In the genomic region with DNA sequence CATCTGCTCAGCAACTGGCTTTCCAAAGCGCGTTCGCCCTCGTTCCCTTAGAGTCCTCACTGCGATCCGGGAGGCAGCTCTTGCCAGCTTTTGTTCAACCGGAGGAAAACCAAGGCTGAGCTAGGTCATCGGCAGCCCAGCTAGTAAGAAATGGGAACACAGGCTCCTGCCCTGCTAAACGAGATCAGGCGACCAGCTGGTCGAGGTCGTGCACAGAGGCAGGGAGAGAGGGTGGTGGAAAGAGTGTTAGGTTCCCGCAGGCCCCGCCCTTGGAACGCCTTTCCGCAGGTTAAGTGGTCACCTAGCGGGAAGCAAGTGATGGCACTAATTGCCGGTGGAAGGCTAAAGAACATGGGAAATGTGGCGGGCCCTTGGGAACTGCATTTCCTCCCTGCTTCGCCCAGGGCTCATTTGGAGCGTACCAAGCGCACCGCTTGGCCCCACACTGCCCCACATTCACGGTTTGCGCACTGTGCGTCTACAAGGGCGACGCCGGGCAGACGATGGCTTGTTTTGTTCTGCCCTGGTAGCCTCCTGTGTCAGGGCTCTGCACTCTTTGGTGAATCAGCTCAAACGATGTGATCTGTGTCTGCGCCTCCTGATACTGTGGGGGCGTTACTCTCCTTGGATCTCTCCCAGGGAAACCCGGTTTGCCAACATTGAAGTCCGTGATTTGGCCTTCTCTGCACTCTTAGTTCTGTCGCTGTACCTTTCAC, we compare ENCODE assay signal across 17 cellular contexts. TPM values are rescaled to one million over a fixed set of nuclear protein-coding genes. Genes with fewer than 3 reads are reported as not detected.
DNase-seq lines count a peak whose midpoint lies in the region; ATAC-seq, FAIRE-seq and TF ChIP-seq lines count a peak whose summit lies in the region.
"Had no signal": no experiment of that assay in that cellular context is flagged by ENCODE, and none has a peak within 500 bp of the region (broad histone marks: within the 10 kb centered on the region; RNA-seq: fewer than 3 reads in every experiment).

No MANE protein-coding gene starts in this region.

- H3K9me2 ChIP-seq in GM23338 (ENCODE audit: insufficient read depth), result no peaks in the 10 kb centered on the region

- H3K4me3 ChIP-seq in GM23338 (peak overlapping the region; percentile 47), astrocyte (ENCODE audit: insufficient read depth, low read depth, low read length) (peak overlapping the region; percentile 25), foreskin fibroblast (ENCODE audit: low read depth in 1 of 2, low read length in 2 of 2) (peak overlapping the region; percentile 12 to 22), neural progenitor cell (peak overlapping the region; percentile 18)
- H3K4me3 ChIP-seq: cardiac muscle cell had no signal

- H3K9me3 ChIP-seq in astrocyte (ENCODE audit: insufficient read depth, low read depth, low read length), result no peaks in the 10 kb centered on the region
- H3K9me3 ChIP-seq in neural progenitor cell (ENCODE audit: low read depth), result no peaks in the 10 kb centered on the region
- H3K9me3 ChIP-seq: BE2C had no signal

- H3K27ac ChIP-seq in GM23338 (ENCODE audit: low read depth) (no peak overlapping the region), astrocyte (ENCODE audit: low read depth, low read length) (no peak overlapping the region), neural progenitor cell (no peak overlapping the region)
- H3K27ac ChIP-seq: cardiac muscle cell had no signal

- DNase-seq in GM23338 (ENCODE audit: low spot score) (peak; percentile 89), astrocyte (ENCODE audit: low read depth) (no peak), foreskin fibroblast (peak in 1 of 2 donors; percentile 78), neural progenitor cell (ENCODE audit: low spot score) (peak; percentile 63), D721Med (ENCODE audit: insufficient read length, low spot score) (no peak), hepatic stellate cell (ENCODE audit: low spot score) (no peak), NCI-H1694 (lab: John Stamatoyannopoulos, UW) (no peak)
- no peak for DNase-seq in activated CD4-positive, CD25-positive, alpha-beta regulatory T cell (lab: John Stamatoyannopoulos, UW)
- DNase-seq: activated B cell treated with CpG ODN at 0.5 μM for 24 hours; activated naive CD4-positive, alpha-beta T cell treated with anti-CD3 and anti-CD28 coated beads for 36 hours; BE2C; NCI-H187 treated with DMSO at 0.1 percent for 48 hours; NCI-H510A treated with DMSO at 0.1 percent for 48 hours; occipital lobe; SW 1271 had no signal

- TF ChIP-seq CTCF in GM23338 (conservative IDR thresholded peaks at IDR 0.05; ENCODE audit: low read depth in 2 of 2) (no peak), astrocyte (IDR thresholded peaks at IDR 0.05; ENCODE audit: insufficient read depth, low read depth, low read length) (no peak), foreskin fibroblast (IDR thresholded peaks at IDR 0.05; ENCODE audit: low read depth, low read length) (no peak), neural progenitor cell (IDR thresholded peaks at IDR 0.05) (no peak), D721Med (IDR thresholded peaks at IDR 0.05; ENCODE audit: insufficient read depth, missing control alignments) (no peak)

- H3K4me3 Mint-ChIP-seq in GM23338, result peak overlapping the region; percentile 56
- no peak overlapping the region for H3K4me3 Mint-ChIP-seq in astrocyte (ENCODE audit: unreplicated experiment)
- H3K4me3 Mint-ChIP-seq in neural progenitor cell, result no peak overlapping the region
- H3K4me3 Mint-ChIP-seq: activated B cell treated with CpG ODN at 0.5 μM for 24 hours; activated naive CD4-positive, alpha-beta T cell treated with anti-CD3 and anti-CD28 coated beads for 36 hours; memory B cell had no signal

- no peak overlapping the region for H3K27ac Mint-ChIP-seq in GM23338
- H3K27ac Mint-ChIP-seq in astrocyte (ENCODE audit: unreplicated experiment), result no peak overlapping the region
- no peak overlapping the region for H3K27ac Mint-ChIP-seq in neural progenitor cell
- H3K27ac Mint-ChIP-seq: activated B cell treated with CpG ODN at 0.5 μM for 24 hours; activated naive CD4-positive, alpha-beta T cell treated with anti-CD3 and anti-CD28 coated beads for 36 hours had no signal

- H3K27me3 ChIP-seq in GM23338 (ENCODE audit: insufficient read depth) (peaks cover 100% of the 10 kb centered on the region), astrocyte (ENCODE audit: insufficient read depth, low read length) (peaks cover 59% of the 10 kb centered on the region), neural progenitor cell (peaks cover 100% of the 10 kb centered on the region)

- H3F3A ChIP-seq in GM23338 (replicated peaks; ENCODE audit: low read depth), result peaks cover 14% of the 10 kb centered on the region
- H3F3A ChIP-seq in neural progenitor cell (ENCODE audit: low read depth), result peaks cover 11% of the 10 kb centered on the region

- H3K4me2 ChIP-seq in GM23338, result peak overlapping the region; percentile 78
- peak overlapping the region; percentile 53 for H3K4me2 ChIP-seq in astrocyte (ENCODE audit: low read length)
- H3K4me2 ChIP-seq in neural progenitor cell, result peak overlapping the region; percentile 5

- H3K9me3 Mint-ChIP-seq in GM23338, result no peaks in the 10 kb centered on the region; the same call in 1 of the 3 replicates
- peaks cover 12% of the 10 kb centered on the region for H3K9me3 Mint-ChIP-seq in astrocyte (ENCODE audit: unreplicated experiment)
- H3K9me3 Mint-ChIP-seq in neural progenitor cell, result peaks cover 4% of the 10 kb centered on the region
- H3K9me3 Mint-ChIP-seq: activated B cell treated with CpG ODN at 0.5 μM for 24 hours; activated naive CD4-positive, alpha-beta T cell treated with anti-CD3 and anti-CD28 coated beads for 36 hours; memory B cell had no signal

- H3K36me3 ChIP-seq in GM23338 (ENCODE audit: insufficient read depth), result no peaks in the 10 kb centered on the region
- H3K36me3 ChIP-seq in astrocyte (ENCODE audit: insufficient read depth, low read length), result no peaks in the 10 kb centered on the region
- H3K36me3 ChIP-seq in neural progenitor cell, result no peaks in the 10 kb centered on the region
- H3K36me3 ChIP-seq: BE2C, cardiac muscle cell had no signal

- ATAC-seq in GM23338, result peak; percentile 73

- H3K79me2 ChIP-seq in GM23338 (replicated peaks; ENCODE audit: insufficient read depth) (no peaks in the 10 kb centered on the region), astrocyte (ENCODE audit: insufficient read depth, low read length) (no peaks in the 10 kb centered on the region), neural progenitor cell (ENCODE audit: low read depth) (no peaks in the 10 kb centered on the region)

- H2AFZ ChIP-seq in GM23338 (peak overlapping the region; percentile 63), astrocyte (ENCODE audit: low read depth, low read length) (peak overlapping the region; percentile 43), neural progenitor cell (replicated peaks) (no peak overlapping the region)

- FAIRE-seq in astrocyte (lab: Jason Lieb, UNC), result no peak
- FAIRE-seq in D721Med (lab: Jason Lieb, UNC), result no peak

- H3K4me1 ChIP-seq in GM23338 (ENCODE audit: insufficient read depth) (peaks cover 38% of the 10 kb centered on the region), astrocyte (ENCODE audit: insufficient read depth, low read length) (peaks cover 13% of the 10 kb centered on the region), neural progenitor cell (peaks cover 9% of the 10 kb centered on the region)
- H3K4me1 ChIP-seq: BE2C had no signal

- H3K36me3 Mint-ChIP-seq in GM23338 (ENCODE audit: low read depth) (no peaks in the 10 kb centered on the region), astrocyte (ENCODE audit: low read depth, unreplicated experiment) (no peaks in the 10 kb centered on the region), neural progenitor cell (no peaks in the 10 kb centered on the region)

- H3K27me3 Mint-ChIP-seq in GM23338 (ENCODE audit: insufficient read depth, low read depth, poor library complexity), result peaks cover 100% of the 10 kb centered on the region
- H3K27me3 Mint-ChIP-seq in astrocyte (ENCODE audit: low read depth, unreplicated experiment), result peaks cover 100% of the 10 kb centered on the region
- H3K27me3 Mint-ChIP-seq in neural progenitor cell (ENCODE audit: insufficient read depth, low read depth), result peaks cover 96% of the 10 kb centered on the region
- H3K27me3 Mint-ChIP-seq: memory B cell had no signal

- H3K9ac ChIP-seq in astrocyte (ENCODE audit: low read length), result no peak overlapping the region
- H3K9ac ChIP-seq in neural progenitor cell, result no peak overlapping the region

- H4K20me1 ChIP-seq in GM23338 (replicated peaks; ENCODE audit: insufficient read depth) (peaks cover 68% of the 10 kb centered on the region), astrocyte (ENCODE audit: insufficient read depth, low read length) (peaks cover 4% of the 10 kb centered on the region), neural progenitor cell (ENCODE audit: low read depth) (peaks cover 92% of the 10 kb centered on the region)

- H3K4me1 Mint-ChIP-seq in GM23338 (peaks cover 29% of the 10 kb centered on the region), astrocyte (ENCODE audit: low read depth, unreplicated experiment) (peaks cover 3% of the 10 kb centered on the region), neural progenitor cell (peaks cover 22% of the 10 kb centered on the region)

RNA-seq across cellular contexts. Expression of gene PRDM8, which starts 7.2 kb away (rescaled TPM):
- total RNA-seq in GM23338 (2014; rRNA removed; shearing (Covaris generic)), result not detected in 2 replicates
- 0.16 TPM in 1 of 2 replicates, not detected in the other for polyA plus RNA-seq in GM23338 (2016; fragmentation: Nextera tagmentation; extraction: Ambion mirVana)
- total RNA-seq in astrocyte (0.19 and 0.25 TPM in 2 replicates), neural progenitor cell (ENCODE audit: low replicate concordance) (0.03 TPM in 1 of 2 replicates, not detected in the other)

Comparison
In these comparisons a context has a peak if more than half of its experiments do, and no peak if none do; other contexts are left out.
1. DNase-seq: peak in GM23338 (single experiment) and neural progenitor cell (single experiment); none in astrocyte (single experiment), D721Med (single experiment), hepatic stellate cell (single experiment), activated CD4-positive, CD25-positive, alpha-beta regulatory T cell (0 of 4) and NCI-H1694 (single experiment).
2. H3K4me2 ChIP-seq: peak in every context shown above with its lines; median percentile 78 in GM23338; 53 in astrocyte; 5 in neural progenitor cell.
3. Peak in every context shown above with its lines, with median percentiles within 50 percentile points of each other: H3K4me3 ChIP-seq.